Comparison of ENCODE assay signal across 13 cellular contexts in the genomic region with DNA sequence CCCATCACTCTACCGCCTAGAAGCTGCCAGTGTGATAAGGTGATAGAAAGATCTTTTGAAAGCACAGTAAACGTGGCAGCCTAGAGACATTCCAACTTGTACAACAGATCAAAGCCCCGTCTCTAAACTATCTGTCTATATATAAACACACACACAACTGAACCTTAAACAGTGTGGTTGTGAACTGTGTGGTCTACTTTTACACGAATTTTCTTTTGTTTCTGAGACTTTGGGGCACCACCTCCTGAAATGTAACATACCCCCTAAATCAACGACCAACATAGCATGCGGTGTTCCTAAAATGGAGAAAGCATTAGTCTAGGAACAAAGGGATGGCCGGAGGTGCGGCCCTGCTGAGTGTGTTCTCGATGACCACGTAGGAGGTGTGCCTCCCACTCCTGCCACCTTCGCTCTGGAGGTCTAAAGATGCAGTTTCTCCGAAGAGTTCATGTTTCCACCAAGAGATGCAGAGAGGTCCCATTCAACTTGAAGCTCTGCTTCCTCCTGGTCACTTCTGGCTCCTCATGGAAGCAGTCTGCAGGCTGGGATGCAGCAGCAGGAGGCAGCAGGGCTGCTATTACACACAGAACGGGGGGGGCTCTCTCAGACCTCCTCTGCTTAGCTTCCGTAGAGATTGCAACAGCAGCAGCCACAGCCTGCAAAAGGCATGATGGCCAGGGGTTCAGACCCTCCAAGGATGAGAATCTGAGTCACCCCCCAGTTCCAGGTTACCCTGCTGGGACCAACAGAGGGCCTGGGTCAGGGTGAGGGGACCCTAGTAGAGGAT.
"Had no signal": no experiment of that assay in that cellular context is flagged by ENCODE, and none has a peak within 500 bp of the region (broad histone marks: within the 10 kb centered on the region; RNA-seq: fewer than 3 reads in every experiment).

No MANE protein-coding gene starts in this region.

- H3K36me3 ChIP-seq: ovary, stomach, thoracic aorta had no signal

- H3K27ac Mint-ChIP-seq: activated CD4-positive, alpha-beta memory T cell treated with anti-CD3 and anti-CD28 coated beads, Interleukin-2, amount 10 ng/mL, durations not matched to agents 7 days and 5 days; activated CD4-positive, alpha-beta T cell treated with anti-CD3 and anti-CD28 coated beads for 36 hours; activated naive CD4-positive, alpha-beta T cell treated with anti-CD3 and anti-CD28 coated beads for 36 hours; dendritic cell treated with granulocyte-macrophage colony-stimulating factor and Interleukin-4, amounts not matched to agents 40 ng/mL and 50 ng/mL, for 4 days; effector memory CD8-positive, alpha-beta T cell had no signal

- H3K27me3 ChIP-seq: ovary, stomach had no signal

- H3K9me3 ChIP-seq: ovary, stomach, thoracic aorta had no signal

- H3K4me3 ChIP-seq: ovary, stomach, thoracic aorta had no signal

- H3K4me3 Mint-ChIP-seq: activated CD4-positive, alpha-beta memory T cell treated with anti-CD3 and anti-CD28 coated beads, Interleukin-2, amount 10 ng/mL, durations not matched to agents 7 days and 5 days; activated CD4-positive, alpha-beta T cell treated with anti-CD3 and anti-CD28 coated beads for 36 hours; activated naive CD4-positive, alpha-beta T cell treated with anti-CD3 and anti-CD28 coated beads for 36 hours; central memory CD8-positive, alpha-beta T cell; dendritic cell treated with granulocyte-macrophage colony-stimulating factor and Interleukin-4, amounts not matched to agents 40 ng/mL and 50 ng/mL, for 4 days; effector memory CD8-positive, alpha-beta T cell had no signal

- H3K27me3 Mint-ChIP-seq: activated CD4-positive, alpha-beta T cell treated with anti-CD3 and anti-CD28 coated beads for 36 hours had no signal

- H3K9me3 Mint-ChIP-seq: activated CD4-positive, alpha-beta memory T cell treated with anti-CD3 and anti-CD28 coated beads, Interleukin-2, amount 10 ng/mL, durations not matched to agents 7 days and 5 days; activated naive CD4-positive, alpha-beta T cell treated with anti-CD3 and anti-CD28 coated beads for 36 hours; central memory CD8-positive, alpha-beta T cell; dendritic cell treated with granulocyte-macrophage colony-stimulating factor and Interleukin-4, amounts not matched to agents 40 ng/mL and 50 ng/mL, for 4 days; effector memory CD8-positive, alpha-beta T cell had no signal

- H3K27ac ChIP-seq: ovary, stomach, thoracic aorta had no signal

- DNase-seq: activated CD4-positive, alpha-beta memory T cell treated with anti-CD3 and anti-CD28 coated beads, Interleukin-2, amount 10 ng/mL, durations not matched to agents 7 days and 5 days; activated CD4-positive, alpha-beta T cell treated with anti-CD3 and anti-CD28 coated beads for 36 hours; activated naive CD4-positive, alpha-beta T cell treated with anti-CD3 and anti-CD28 coated beads for 36 hours; effector memory CD8-positive, alpha-beta T cell; hippocampal formation; ovary; stimulated activated CD4-positive, alpha-beta T cell treated with anti-CD3 and anti-CD28 coated beads, Interleukin-15, amount 100 ng/mL, for 24 hours; stimulated activated CD4-positive, alpha-beta T cell treated with anti-CD3 and anti-CD28 coated beads, Interleukin-4, amount 100 ng/mL, for 24 hours; stomach; T1000 had no signal

- H3K4me1 Mint-ChIP-seq: central memory CD8-positive, alpha-beta T cell had no signal

- ATAC-seq: activated CD4-positive, alpha-beta T cell treated with anti-CD3 and anti-CD28 coated beads for 36 hours; effector memory CD8-positive, alpha-beta T cell had no signal
